1 cellular context compared by ENCODE assay signal in the genomic region with DNA sequence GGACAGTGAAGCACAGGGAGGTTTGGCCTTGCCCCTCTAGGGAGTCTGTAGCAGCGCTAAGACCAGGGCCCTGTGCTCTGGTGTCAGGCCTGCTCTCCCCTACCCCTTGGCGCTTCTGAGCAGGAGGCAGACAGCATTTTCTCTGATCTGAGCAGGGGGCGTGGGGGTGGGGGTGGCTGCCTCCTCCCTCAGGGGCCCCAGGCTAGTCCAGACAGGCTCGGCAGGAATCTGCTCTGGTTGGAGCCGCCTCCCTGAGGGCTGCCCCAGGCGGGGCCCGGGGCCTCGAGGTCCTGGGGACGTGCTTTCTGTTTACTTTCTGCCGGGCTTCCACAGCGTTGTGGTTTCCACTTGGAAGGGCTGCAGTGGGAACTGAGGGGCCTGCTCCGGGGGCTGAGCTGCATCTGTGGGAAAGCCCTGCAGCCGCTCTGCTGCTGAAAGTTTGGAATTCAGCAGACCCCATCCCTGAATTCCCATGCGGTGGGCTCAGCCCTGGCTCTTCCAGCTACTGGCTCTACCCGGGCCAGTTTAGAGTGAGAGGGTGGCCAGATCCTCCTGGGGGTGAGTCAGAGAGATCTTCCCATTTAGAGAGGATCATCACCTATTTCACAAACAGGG.
TF ChIP-seq lines count a peak whose summit lies in the region.

No MANE protein-coding gene starts in this region.

TF ChIP-seq in HEK293, 187 proteins besides CTCF, POLR2A, EP300 and RAD21 (continued from another document):
- TF ChIP-seq, protein P1, sequence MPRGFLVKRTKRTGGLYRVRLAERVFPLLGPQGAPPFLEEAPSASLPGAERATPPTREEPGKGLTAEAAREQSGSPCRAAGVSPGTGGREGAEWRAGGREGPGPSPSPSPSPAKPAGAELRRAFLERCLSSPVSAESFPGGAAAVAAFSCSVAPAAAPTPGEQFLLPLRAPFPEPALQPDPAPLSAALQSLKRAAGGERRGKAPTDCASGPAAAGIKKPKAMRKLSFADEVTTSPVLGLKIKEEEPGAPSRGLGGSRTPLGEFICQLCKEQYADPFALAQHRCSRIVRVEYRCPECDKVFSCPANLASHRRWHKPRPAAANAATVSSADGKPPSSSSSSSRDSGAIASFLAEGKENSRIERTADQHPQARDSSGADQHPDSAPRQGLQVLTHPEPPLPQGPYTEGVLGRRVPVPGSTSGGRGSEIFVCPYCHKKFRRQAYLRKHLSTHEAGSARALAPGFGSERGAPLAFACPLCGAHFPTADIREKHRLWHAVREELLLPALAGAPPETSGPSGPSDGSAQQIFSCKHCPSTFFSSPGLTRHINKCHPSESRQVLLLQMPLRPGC (tag by site-specific recombination; IDR thresholded peaks at IDR 0.05), result no peak
- TF ChIP-seq, protein P2, sequence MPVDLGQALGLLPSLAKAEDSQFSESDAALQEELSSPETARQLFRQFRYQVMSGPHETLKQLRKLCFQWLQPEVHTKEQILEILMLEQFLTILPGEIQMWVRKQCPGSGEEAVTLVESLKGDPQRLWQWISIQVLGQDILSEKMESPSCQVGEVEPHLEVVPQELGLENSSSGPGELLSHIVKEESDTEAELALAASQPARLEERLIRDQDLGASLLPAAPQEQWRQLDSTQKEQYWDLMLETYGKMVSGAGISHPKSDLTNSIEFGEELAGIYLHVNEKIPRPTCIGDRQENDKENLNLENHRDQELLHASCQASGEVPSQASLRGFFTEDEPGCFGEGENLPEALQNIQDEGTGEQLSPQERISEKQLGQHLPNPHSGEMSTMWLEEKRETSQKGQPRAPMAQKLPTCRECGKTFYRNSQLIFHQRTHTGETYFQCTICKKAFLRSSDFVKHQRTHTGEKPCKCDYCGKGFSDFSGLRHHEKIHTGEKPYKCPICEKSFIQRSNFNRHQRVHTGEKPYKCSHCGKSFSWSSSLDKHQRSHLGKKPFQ (tag by site-specific recombination; IDR thresholded peaks at IDR 0.05), result peak; percentile 84; the same call in 1 of the 2 replicates
- peak; percentile 99 for TF ChIP-seq ZIC2 (tag by site-specific recombination; IDR thresholded peaks at IDR 0.05)
- peak; percentile 33 for TF ChIP-seq SP2 (tag by site-specific recombination; IDR thresholded peaks at IDR 0.05)
- TF ChIP-seq ZNF114 (tag by site-specific recombination; IDR thresholded peaks at IDR 0.05), result no peak
- TF ChIP-seq ZBTB8A (tag by site-specific recombination; IDR thresholded peaks at IDR 0.05), result peak; percentile 80
- TF ChIP-seq, protein P3, sequence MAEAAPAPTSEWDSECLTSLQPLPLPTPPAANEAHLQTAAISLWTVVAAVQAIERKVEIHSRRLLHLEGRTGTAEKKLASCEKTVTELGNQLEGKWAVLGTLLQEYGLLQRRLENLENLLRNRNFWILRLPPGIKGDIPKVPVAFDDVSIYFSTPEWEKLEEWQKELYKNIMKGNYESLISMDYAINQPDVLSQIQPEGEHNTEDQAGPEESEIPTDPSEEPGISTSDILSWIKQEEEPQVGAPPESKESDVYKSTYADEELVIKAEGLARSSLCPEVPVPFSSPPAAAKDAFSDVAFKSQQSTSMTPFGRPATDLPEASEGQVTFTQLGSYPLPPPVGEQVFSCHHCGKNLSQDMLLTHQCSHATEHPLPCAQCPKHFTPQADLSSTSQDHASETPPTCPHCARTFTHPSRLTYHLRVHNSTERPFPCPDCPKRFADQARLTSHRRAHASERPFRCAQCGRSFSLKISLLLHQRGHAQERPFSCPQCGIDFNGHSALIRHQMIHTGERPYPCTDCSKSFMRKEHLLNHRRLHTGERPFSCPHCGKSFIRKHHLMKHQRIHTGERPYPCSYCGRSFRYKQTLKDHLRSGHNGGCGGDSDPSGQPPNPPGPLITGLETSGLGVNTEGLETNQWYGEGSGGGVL (tag by site-specific recombination; IDR thresholded peaks at IDR 0.05), result peak; percentile 13; the same call in 1 of the 2 replicates
- TF ChIP-seq, protein P4, sequence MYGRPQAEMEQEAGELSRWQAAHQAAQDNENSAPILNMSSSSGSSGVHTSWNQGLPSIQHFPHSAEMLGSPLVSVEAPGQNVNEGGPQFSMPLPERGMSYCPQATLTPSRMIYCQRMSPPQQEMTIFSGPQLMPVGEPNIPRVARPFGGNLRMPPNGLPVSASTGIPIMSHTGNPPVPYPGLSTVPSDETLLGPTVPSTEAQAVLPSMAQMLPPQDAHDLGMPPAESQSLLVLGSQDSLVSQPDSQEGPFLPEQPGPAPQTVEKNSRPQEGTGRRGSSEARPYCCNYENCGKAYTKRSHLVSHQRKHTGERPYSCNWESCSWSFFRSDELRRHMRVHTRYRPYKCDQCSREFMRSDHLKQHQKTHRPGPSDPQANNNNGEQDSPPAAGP (tag by site-specific recombination; IDR thresholded peaks at IDR 0.05), result no peak
- peak; percentile 67 for TF ChIP-seq GLIS2 (tag by site-specific recombination; IDR thresholded peaks at IDR 0.05)
- TF ChIP-seq, protein P5, sequence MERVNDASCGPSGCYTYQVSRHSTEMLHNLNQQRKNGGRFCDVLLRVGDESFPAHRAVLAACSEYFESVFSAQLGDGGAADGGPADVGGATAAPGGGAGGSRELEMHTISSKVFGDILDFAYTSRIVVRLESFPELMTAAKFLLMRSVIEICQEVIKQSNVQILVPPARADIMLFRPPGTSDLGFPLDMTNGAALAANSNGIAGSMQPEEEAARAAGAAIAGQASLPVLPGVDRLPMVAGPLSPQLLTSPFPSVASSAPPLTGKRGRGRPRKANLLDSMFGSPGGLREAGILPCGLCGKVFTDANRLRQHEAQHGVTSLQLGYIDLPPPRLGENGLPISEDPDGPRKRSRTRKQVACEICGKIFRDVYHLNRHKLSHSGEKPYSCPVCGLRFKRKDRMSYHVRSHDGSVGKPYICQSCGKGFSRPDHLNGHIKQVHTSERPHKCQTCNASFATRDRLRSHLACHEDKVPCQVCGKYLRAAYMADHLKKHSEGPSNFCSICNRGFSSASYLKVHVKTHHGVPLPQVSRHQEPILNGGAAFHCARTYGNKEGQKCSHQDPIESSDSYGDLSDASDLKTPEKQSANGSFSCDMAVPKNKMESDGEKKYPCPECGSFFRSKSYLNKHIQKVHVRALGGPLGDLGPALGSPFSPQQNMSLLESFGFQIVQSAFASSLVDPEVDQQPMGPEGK (tag by site-specific recombination; IDR thresholded peaks at IDR 0.05), result peak; percentile 55
- no peak for TF ChIP-seq ZNF174 (tag by site-specific recombination; IDR thresholded peaks at IDR 0.05)
- TF ChIP-seq ZNF610 (tag by site-specific recombination; IDR thresholded peaks at IDR 0.05; ENCODE audit: borderline replicate concordance), result no peak
- peak; percentile 44; the same call in 1 of the 2 replicates for TF ChIP-seq ZBTB17 (tag by site-specific recombination; IDR thresholded peaks at IDR 0.05)
- no peak for TF ChIP-seq ZNF558 (tag by site-specific recombination; IDR thresholded peaks at IDR 0.05)
- TF ChIP-seq, protein P6, sequence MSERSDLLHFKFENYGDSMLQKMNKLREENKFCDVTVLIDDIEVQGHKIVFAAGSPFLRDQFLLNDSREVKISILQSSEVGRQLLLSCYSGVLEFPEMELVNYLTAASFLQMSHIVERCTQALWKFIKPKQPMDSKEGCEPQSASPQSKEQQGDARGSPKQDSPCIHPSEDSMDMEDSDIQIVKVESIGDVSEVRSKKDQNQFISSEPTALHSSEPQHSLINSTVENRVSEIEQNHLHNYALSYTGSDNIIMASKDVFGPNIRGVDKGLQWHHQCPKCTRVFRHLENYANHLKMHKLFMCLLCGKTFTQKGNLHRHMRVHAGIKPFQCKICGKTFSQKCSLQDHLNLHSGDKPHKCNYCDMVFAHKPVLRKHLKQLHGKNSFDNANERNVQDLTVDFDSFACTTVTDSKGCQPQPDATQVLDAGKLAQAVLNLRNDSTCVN (tag by site-specific recombination; optimal IDR thresholded peaks at IDR 0.05), result peak; percentile 6
TF ChIP-seq in HEK293: peak in this region for 23.
